ENCODE assay signal across 32 cellular contexts in genomic region chr4:1371831-1372165, GRCh38. TPM values are rescaled to one million over a fixed set of nuclear protein-coding genes. Genes with fewer than 3 reads are reported as not detected.
"Had no signal": no experiment of that assay in that cellular context is flagged by ENCODE, and none has a peak within 500 bp of the region (broad histone marks: within the 10 kb centered on the region; RNA-seq: fewer than 3 reads in every experiment).

No MANE protein-coding gene starts in this region.

- ATAC-seq: naive thymus-derived CD4-positive, alpha-beta T cell; natural killer cell; pancreas; right cardiac atrium; right lobe of liver; stimulated activated memory B cell treated with anti-CD40 and anti-IgM and Interleukin-4, amounts not matched to agents 10 μg/mL and 1 μg/mL and 100 μg/mL, for 72 hours; stimulated activated naive CD8-positive, alpha-beta T cell treated with anti-CD3 and anti-CD28 coated beads, Interleukin-15, amount 100 ng/mL, for 72 hours; stimulated activated naive CD8-positive, alpha-beta T cell treated with anti-CD3 and anti-CD28 coated beads, Interleukin-15, Interleukin-2, amounts not matched to agents 100 U/mL and 50 U/mL, for 24 hours; upper lobe of right lung had no signal

- H3K36me3 ChIP-seq: neural progenitor cell, transverse colon, uterus had no signal

- H3K9me3 ChIP-seq: pancreas, prostate gland, right lobe of liver, spleen, suprapubic skin, testis, tibial artery, transverse colon, upper lobe of right lung, uterus had no signal

- H3K27ac ChIP-seq: neural progenitor cell, pancreas, prostate gland, right lobe of liver, skin epidermis, spleen, suprapubic skin, testis, tibial artery, transverse colon, upper lobe of right lung, uterus had no signal

- FAIRE-seq: pancreas had no signal

- H3K4me1 ChIP-seq: pancreas, prostate gland, spleen, suprapubic skin, testis, tibial artery, transverse colon, upper lobe of right lung, uterus had no signal

- H3K27me3 ChIP-seq: neural progenitor cell, pancreas, right lobe of liver, spleen, suprapubic skin, testis, tibial artery, transverse colon, upper lobe of right lung, uterus had no signal

- DNase-seq: naive thymus-derived CD4-positive, alpha-beta T cell; natural killer cell; occipital lobe; retina; spleen; stimulated activated CD4-positive, alpha-beta T cell treated with anti-CD3 and anti-CD28 coated beads, Interleukin-12 subunit alpha, Interleukin-12 subunit beta, amount 100 ng/mL, for 4 hours; stimulated activated CD4-positive, alpha-beta T cell treated with anti-CD3 and anti-CD28 coated beads, Interleukin-1b, Interleukin-23, amount 100 ng/mL, for 48 hours; stimulated activated CD4-positive, alpha-beta T cell treated with anti-CD3 and anti-CD28 coated beads, Interleukin-4, amount 100 ng/mL, for 1 hour; stimulated activated CD4-positive, alpha-beta T cell treated with anti-CD3 and anti-CD28 coated beads, Interleukin-4, amount 100 ng/mL, for 4 hours; stimulated activated CD8-positive, alpha-beta memory T cell treated with anti-CD3 and anti-CD28 coated beads, Interleukin-4, amount 100 ng/mL, for 48 hours; stimulated activated naive CD4-positive, alpha-beta T cell; stimulated activated naive CD8-positive, alpha-beta T cell treated with anti-CD3 and anti-CD28 coated beads, Interleukin-15, amount 100 ng/mL, for 72 hours; stimulated activated naive CD8-positive, alpha-beta T cell treated with anti-CD3 and anti-CD28 coated beads, Interleukin-15, Interleukin-2, amounts not matched to agents 100 U/mL and 50 U/mL, for 24 hours; substantia nigra; testis; transverse colon; uterus had no signal

- H3K4me3 ChIP-seq: neural progenitor cell, pancreas, prostate gland, right lobe of liver, skin epidermis, smooth muscle cell, spleen, suprapubic skin, testis, tibial artery, transverse colon, upper lobe of right lung, uterus had no signal

RNA-seq across cellular contexts. Expression of gene NKX1-1, which starts 34.4 kb away (rescaled TPM):
- total RNA-seq: naive thymus-derived CD4-positive, alpha-beta T cell; natural killer cell; occipital lobe; osteocyte; pancreas; posterior vena cava; prostate gland; pulmonary artery endothelial cell; right cardiac atrium; right lobe of liver; smooth muscle cell; spleen; suprapubic skin; transverse colon; upper lobe of right lung; urinary bladder; uterus had no signal
